11 cellular contexts compared by ENCODE assay signal in the genomic region with DNA sequence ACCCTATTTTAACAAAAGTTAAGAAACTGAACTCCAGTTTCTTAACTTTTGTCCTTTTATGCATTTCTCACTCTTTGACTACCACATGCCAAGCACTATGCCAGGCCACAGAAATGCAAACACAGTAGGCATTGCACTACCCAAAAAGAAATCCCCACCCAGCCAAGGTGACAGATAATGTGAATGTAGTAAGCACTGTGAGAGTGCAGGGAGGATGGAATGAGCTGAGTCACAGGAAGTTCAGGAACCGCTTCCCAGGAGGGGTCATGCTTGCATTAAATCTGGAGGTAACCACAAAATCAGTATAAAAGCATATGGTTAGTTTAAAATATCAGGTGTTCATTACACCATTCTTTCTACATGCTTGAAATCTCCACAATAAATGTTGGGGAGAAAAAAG. TPM values are rescaled to one million over a fixed set of nuclear protein-coding genes. Genes with fewer than 3 reads are reported as not detected.
A peak's percentile ranks its signal among the peaks of the same experiment; 100 is the strongest.
DNase-seq lines count a peak whose midpoint lies in the region; ATAC-seq and TF ChIP-seq lines count a peak whose summit lies in the region.
"Had no signal": no experiment of that assay in that cellular context is flagged by ENCODE, and none has a peak within 500 bp of the region (broad histone marks: within the 10 kb centered on the region; RNA-seq: fewer than 3 reads in every experiment).

No MANE protein-coding gene starts in this region.

- H3K4me1 Mint-ChIP-seq in WTC11 = peaks cover 26% of the 10 kb centered on the region

- no peaks in the 10 kb centered on the region for H3K9me3 ChIP-seq in AG04450 (ENCODE audit: control insufficient read depth, insufficient read depth, low read length)
- H3K9me3 ChIP-seq: heart left ventricle had no signal

- H3K4me3 ChIP-seq in AG04450 (ENCODE audit: low read depth, low read length) = no peak overlapping the region
- no peak overlapping the region for H3K4me3 ChIP-seq in HFF-Myc (replicated peaks; ENCODE audit: low read depth, low read length)
- H3K4me3 ChIP-seq in fibroblast of villous mesenchyme (ENCODE audit: low read depth, low read length) = no peak overlapping the region
- H3K4me3 ChIP-seq: heart left ventricle had no signal

- ATAC-seq in WTC11 = peak; percentile 50; the same call in 1 of the 2 replicates
- ATAC-seq in HG03378 (IDR thresholded peaks at IDR 0.05; ENCODE audit: unreplicated experiment) = no peak
- ATAC-seq: heart left ventricle had no signal

- H3K36me3 Mint-ChIP-seq in WTC11 = peaks cover 7% of the 10 kb centered on the region

- peak overlapping the region; percentile 89 for H3K27ac ChIP-seq in AG04450 (ENCODE audit: low read depth, low read length)
- H3K27ac ChIP-seq: heart left ventricle had no signal

- H3K27me3 ChIP-seq in AG04450 (ENCODE audit: control insufficient read depth, insufficient read depth, low read length) = no peaks in the 10 kb centered on the region
- H3K27me3 ChIP-seq: heart left ventricle had no signal

- CTCF ChIA-PET in AG04450 (lab: Charles Lee) (no interaction called here), WTC11 (lab: Charles Lee) (interaction anchor here (0.6 to 8.0 kb wide), 4 partner anchors 8 to 135 kb away, joined by 3 to 102 read pairs (median 8); no protein-coding TSS in a partner anchor)

- no peaks in the 10 kb centered on the region for H3K9me3 Mint-ChIP-seq in WTC11

- DNase-seq in AG04450 (ENCODE audit: low read depth, low spot score) (peak; percentile 87), HFF-Myc (ENCODE audit: extremely low read depth, low read depth) (peak; percentile 96), WTC11 (ENCODE audit: low spot score) (no peak), fibroblast of villous mesenchyme (ENCODE audit: low read depth) (peak; percentile 91), mucosa of gallbladder (ENCODE audit: low spot score) (no peak), NCI-H524 treated with DMSO at 0.1 percent for 48 hours (lab: John Stamatoyannopoulos, UW) (no peak), NCI-H446 (lab: John Stamatoyannopoulos, UW) (no peak)
- DNase-seq: heart left ventricle, NCI-H1436 had no signal

- no peak overlapping the region for H3K4me3 Mint-ChIP-seq in WTC11

- no peaks in the 10 kb centered on the region for H3K27me3 Mint-ChIP-seq in WTC11 (ENCODE audit: low read depth)

- H3K27ac Mint-ChIP-seq in WTC11 = peak overlapping the region; percentile 92

- TF ChIP-seq CTCF in AG04450 (IDR thresholded peaks at IDR 0.05; ENCODE audit: low read depth, low read length) = no peak
- no peak for TF ChIP-seq CTCF in HFF-Myc (IDR thresholded peaks at IDR 0.05; ENCODE audit: low read depth, low read length, missing control alignments)
- no peak for TF ChIP-seq CTCF in WTC11 (IDR thresholded peaks at IDR 0.05)
- TF ChIP-seq CTCF in fibroblast of villous mesenchyme (IDR thresholded peaks at IDR 0.05; ENCODE audit: insufficient read depth, low read depth, low read length) = no peak

- POLR2A ChIA-PET in AG04450 (lab: Yijun Ruan, JAX) (interaction anchor here (0.6 to 0.7 kb wide), 2 partner anchors 34 to 922 kb away, joined by 3 read pairs; a partner anchor contains a TSS), WTC11 (lab: Charles Lee) (no interaction called here)

TF ChIP-seq in WTC11, 78 proteins besides CTCF, POLR2A, EP300 and RAD21:
- TF ChIP-seq NFE2L1 (CRISPR knock-in tag; IDR thresholded peaks at IDR 0.05) = peak; percentile 68
- TF ChIP-seq, protein P1, sequence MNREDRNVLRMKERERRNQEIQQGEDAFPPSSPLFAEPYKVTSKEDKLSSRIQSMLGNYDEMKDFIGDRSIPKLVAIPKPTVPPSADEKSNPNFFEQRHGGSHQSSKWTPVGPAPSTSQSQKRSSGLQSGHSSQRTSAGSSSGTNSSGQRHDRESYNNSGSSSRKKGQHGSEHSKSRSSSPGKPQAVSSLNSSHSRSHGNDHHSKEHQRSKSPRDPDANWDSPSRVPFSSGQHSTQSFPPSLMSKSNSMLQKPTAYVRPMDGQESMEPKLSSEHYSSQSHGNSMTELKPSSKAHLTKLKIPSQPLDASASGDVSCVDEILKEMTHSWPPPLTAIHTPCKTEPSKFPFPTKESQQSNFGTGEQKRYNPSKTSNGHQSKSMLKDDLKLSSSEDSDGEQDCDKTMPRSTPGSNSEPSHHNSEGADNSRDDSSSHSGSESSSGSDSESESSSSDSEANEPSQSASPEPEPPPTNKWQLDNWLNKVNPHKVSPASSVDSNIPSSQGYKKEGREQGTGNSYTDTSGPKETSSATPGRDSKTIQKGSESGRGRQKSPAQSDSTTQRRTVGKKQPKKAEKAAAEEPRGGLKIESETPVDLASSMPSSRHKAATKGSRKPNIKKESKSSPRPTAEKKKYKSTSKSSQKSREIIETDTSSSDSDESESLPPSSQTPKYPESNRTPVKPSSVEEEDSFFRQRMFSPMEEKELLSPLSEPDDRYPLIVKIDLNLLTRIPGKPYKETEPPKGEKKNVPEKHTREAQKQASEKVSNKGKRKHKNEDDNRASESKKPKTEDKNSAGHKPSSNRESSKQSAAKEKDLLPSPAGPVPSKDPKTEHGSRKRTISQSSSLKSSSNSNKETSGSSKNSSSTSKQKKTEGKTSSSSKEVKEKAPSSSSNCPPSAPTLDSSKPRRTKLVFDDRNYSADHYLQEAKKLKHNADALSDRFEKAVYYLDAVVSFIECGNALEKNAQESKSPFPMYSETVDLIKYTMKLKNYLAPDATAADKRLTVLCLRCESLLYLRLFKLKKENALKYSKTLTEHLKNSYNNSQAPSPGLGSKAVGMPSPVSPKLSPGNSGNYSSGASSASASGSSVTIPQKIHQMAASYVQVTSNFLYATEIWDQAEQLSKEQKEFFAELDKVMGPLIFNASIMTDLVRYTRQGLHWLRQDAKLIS (CRISPR knock-in tag; IDR thresholded peaks at IDR 0.05; ENCODE audit: borderline replicate concordance) = no peak
- TF ChIP-seq, protein P2, sequence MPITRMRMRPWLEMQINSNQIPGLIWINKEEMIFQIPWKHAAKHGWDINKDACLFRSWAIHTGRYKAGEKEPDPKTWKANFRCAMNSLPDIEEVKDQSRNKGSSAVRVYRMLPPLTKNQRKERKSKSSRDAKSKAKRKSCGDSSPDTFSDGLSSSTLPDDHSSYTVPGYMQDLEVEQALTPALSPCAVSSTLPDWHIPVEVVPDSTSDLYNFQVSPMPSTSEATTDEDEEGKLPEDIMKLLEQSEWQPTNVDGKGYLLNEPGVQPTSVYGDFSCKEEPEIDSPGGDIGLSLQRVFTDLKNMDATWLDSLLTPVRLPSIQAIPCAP (CRISPR knock-in tag; IDR thresholded peaks at IDR 0.05) = no peak
- no peak for TF ChIP-seq RORB (CRISPR knock-in tag; IDR thresholded peaks at IDR 0.05)
- no peak for TF ChIP-seq ETV6 (CRISPR knock-in tag; IDR thresholded peaks at IDR 0.05)
TF ChIP-seq in WTC11: peak in this region for 1.

RNA-seq across cellular contexts. Expression of a gene that starts 20.1 kb away (rescaled TPM):
- polyA plus RNA-seq in AG04450 (2011; rRNA removed) = not detected in 2 replicates
- not detected in 2 replicates for polyA minus RNA-seq in AG04450 (2011; rRNA and poly(A)+ RNA removed)
- total RNA-seq in WTC11 (2021) = not detected in 3 replicates
- total RNA-seq in fibroblast of villous mesenchyme = not detected in 2 replicates
- not detected for total RNA-seq in mucosa of gallbladder
- total RNA-seq: heart left ventricle, skeletal muscle tissue had no signal
- polyA plus RNA-seq: heart left ventricle had no signal

RNA-seq across cellular contexts. Expression of a gene that starts 27.8 kb away (rescaled TPM):
- 133 and 157 TPM in 2 replicates for polyA plus RNA-seq in AG04450 (2011; rRNA removed)
- 111 and 146 TPM in 2 replicates for polyA minus RNA-seq in AG04450 (2011; rRNA and poly(A)+ RNA removed)
- total RNA-seq in WTC11 (2021) = 130 to 157 TPM (median 133 TPM) in 3 replicates
- total RNA-seq in fibroblast of villous mesenchyme = 107 and 123 TPM in 2 replicates
- 98.5 TPM for total RNA-seq in mucosa of gallbladder

RNA-seq across cellular contexts. Expression of a gene that starts 34.4 kb away (rescaled TPM):
- 35.3 and 44.9 TPM in 2 replicates for polyA plus RNA-seq in AG04450 (2011; rRNA removed)
- 30.3 and 34.6 TPM in 2 replicates for polyA minus RNA-seq in AG04450 (2011; rRNA and poly(A)+ RNA removed)
- total RNA-seq in WTC11 (2021) = 44.0 to 50.6 TPM (median 44.9 TPM) in 3 replicates
- total RNA-seq in fibroblast of villous mesenchyme = 14.7 and 16.8 TPM in 2 replicates
- 123 TPM for total RNA-seq in mucosa of gallbladder

Comparison
In these comparisons a context has a peak if more than half of its experiments do, and no peak if none do; other contexts are left out.
1. DNase-seq: peak in AG04450 (single experiment), HFF-Myc (single experiment) and fibroblast of villous mesenchyme (single experiment); none in WTC11 (single experiment), mucosa of gallbladder (single experiment), NCI-H524 treated with DMSO at 0.1 percent for 48 hours (single experiment) and NCI-H446 (0 of 2).